In genomic region chr6:160456214-160456546, GRCh38 we compare ENCODE assay signal across 15 cellular contexts.
A peak's percentile ranks its signal among the peaks of the same experiment; 100 is the strongest.
DNase-seq lines count a peak whose midpoint lies in the region; ATAC-seq and TF ChIP-seq lines count a peak whose summit lies in the region.
"Had no signal": no experiment of that assay in that cellular context is flagged by ENCODE, and none has a peak within 500 bp of the region (broad histone marks: within the 10 kb centered on the region; RNA-seq: fewer than 3 reads in every experiment).

No MANE protein-coding gene starts in this region.

- ATAC-seq in gastroesophageal sphincter, result no peak
- ATAC-seq in naive thymus-derived CD4-positive, alpha-beta T cell, result no peak

- TF ChIP-seq EP300 in gastroesophageal sphincter (IDR thresholded peaks at IDR 0.05) (no peak), sigmoid colon (IDR thresholded peaks at IDR 0.05) (no peak)

- DNase-seq in CD14-positive monocyte (ENCODE audit: low spot score) (no peak), sigmoid colon (no peak), NCI-H1092 treated with DMSO at 0.1 percent for 48 hours (lab: John Stamatoyannopoulos, UW) (no peak), AG20443 (ENCODE audit: low spot score) (no peak), mucosa of gallbladder (ENCODE audit: low spot score) (no peak)
- DNase-seq in naive thymus-derived CD4-positive, alpha-beta T cell, result no peak
- DNase-seq: NCI-H1417 treated with DMSO at 0.1 percent for 48 hours had no signal

- no peaks in the 10 kb centered on the region for H3K36me3 ChIP-seq in OCI-LY1 (ENCODE audit: insufficient read depth, low read length)
- no peaks in the 10 kb centered on the region for H3K36me3 ChIP-seq in gastroesophageal sphincter
- H3K36me3 ChIP-seq in sigmoid colon, result no peaks in the 10 kb centered on the region
- no peaks in the 10 kb centered on the region for H3K36me3 ChIP-seq in naive thymus-derived CD4-positive, alpha-beta T cell (ENCODE audit: control insufficient read depth in 2 of 3, insufficient read depth in 3 of 3, low read length in 3 of 3)
- H3K36me3 ChIP-seq: adrenal gland, heart right ventricle, right atrium auricular region, stomach had no signal

- no peak overlapping the region for H3K9ac ChIP-seq in OCI-LY1 (ENCODE audit: low read length)

- no peak overlapping the region for H2AFZ ChIP-seq in OCI-LY1 (ENCODE audit: low read length)

- no peaks in the 10 kb centered on the region for H4K20me1 ChIP-seq in OCI-LY1 (ENCODE audit: insufficient read depth, low read length)

- H3K27ac Mint-ChIP-seq in CD14-positive monocyte, result no peak overlapping the region
- H3K27ac Mint-ChIP-seq in naive thymus-derived CD4-positive, alpha-beta T cell, result no peak overlapping the region
- H3K27ac Mint-ChIP-seq: HFFc6; T-helper 2 cell treated with Interferon-gamma antibody and Interleukin-4, amounts not matched to agents 5 μg/mL and 100 μg/mL, for 36 hours had no signal

- TF ChIP-seq POLR2A in gastroesophageal sphincter (IDR thresholded peaks at IDR 0.05), result no peak
- no peak for TF ChIP-seq POLR2A in sigmoid colon (IDR thresholded peaks at IDR 0.05)

- H3K9me2 ChIP-seq in OCI-LY1 (ENCODE audit: low read depth, low read length), result no peaks in the 10 kb centered on the region

- H3F3A ChIP-seq in OCI-LY1 (ENCODE audit: insufficient read depth, low read length), result no peaks in the 10 kb centered on the region

- H3K4me1 Mint-ChIP-seq in CD14-positive monocyte, result peaks cover 40% of the 10 kb centered on the region
- peaks cover 0 to 42% (median 32%) of the 10 kb centered on the region in 7 donors for H3K4me1 Mint-ChIP-seq in naive thymus-derived CD4-positive, alpha-beta T cell

- no peak overlapping the region for H3K4me2 ChIP-seq in OCI-LY1 (ENCODE audit: low read length)

- no peaks in the 10 kb centered on the region for H3K9me3 Mint-ChIP-seq in CD14-positive monocyte
- no peaks in the 10 kb centered on the region for H3K9me3 Mint-ChIP-seq in naive thymus-derived CD4-positive, alpha-beta T cell
- H3K9me3 Mint-ChIP-seq: HFFc6; T-helper 2 cell treated with Interferon-gamma antibody and Interleukin-4, amounts not matched to agents 5 μg/mL and 100 μg/mL, for 36 hours had no signal

- no peaks in the 10 kb centered on the region for H3K4me1 ChIP-seq in OCI-LY1 (ENCODE audit: insufficient read depth, low read length, severe bottlenecking)
- H3K4me1 ChIP-seq in gastroesophageal sphincter, result peaks cover 0 to 17% (median 4%) of the 10 kb centered on the region in 3 donors
- H3K4me1 ChIP-seq in sigmoid colon, result peaks cover 0 to 15% (median 11%) of the 10 kb centered on the region in 4 donors
- H3K4me1 ChIP-seq in naive thymus-derived CD4-positive, alpha-beta T cell (ENCODE audit: control insufficient read depth in 2 of 2, insufficient read depth in 2 of 2, low read length in 2 of 2), result peaks cover 32 to 34% of the 10 kb centered on the region in 2 donors

- H3K79me2 ChIP-seq in OCI-LY1 (ENCODE audit: insufficient read depth, low read length), result no peaks in the 10 kb centered on the region

- WGBS in gastroesophageal sphincter (ENCODE audit: low coverage in 1 of 2), 2 donors, result 27 to 55% methylated on average over 2 to 3 of the region's 3 CpGs
- WGBS in sigmoid colon, 2 donors, result 20 to 46% methylated on average over 3 of the region's 3 CpGs

- H3K27ac ChIP-seq in OCI-LY1 (ENCODE audit: low read depth, low read length, poor library complexity, severe bottlenecking) (no peak overlapping the region), gastroesophageal sphincter (peak overlapping the region in 3 of 4 donors; percentile 65 to 74 (median 68)), sigmoid colon (peak overlapping the region in 3 of 4 donors; percentile 67 to 75 (median 69))
- no peak overlapping the region for H3K27ac ChIP-seq in naive thymus-derived CD4-positive, alpha-beta T cell (ENCODE audit: low read depth, low read length)

- no peak overlapping the region for H3K4me3 Mint-ChIP-seq in CD14-positive monocyte
- no peak overlapping the region for H3K4me3 Mint-ChIP-seq in naive thymus-derived CD4-positive, alpha-beta T cell
- H3K4me3 Mint-ChIP-seq: HFFc6; T-helper 2 cell treated with Interferon-gamma antibody and Interleukin-4, amounts not matched to agents 5 μg/mL and 100 μg/mL, for 36 hours had no signal

- CTCF ChIA-PET in naive thymus-derived CD4-positive, alpha-beta T cell (lab: Charles Lee), result interaction anchor here (0.7 to 1.9 kb wide), 3 partner anchors 19 to 736 kb away, joined by 3 to 22 read pairs (median 3); no protein-coding TSS in a partner anchor

- peaks cover 6 to 20% (median 17%) of the 10 kb centered on the region in 3 donors for H3K27me3 Mint-ChIP-seq in CD14-positive monocyte (ENCODE audit: low read depth in 3 of 3)
- peaks cover 0 to 54% (median 5%) of the 10 kb centered on the region in 5 donors for H3K27me3 Mint-ChIP-seq in naive thymus-derived CD4-positive, alpha-beta T cell

- peak; percentile 57 for TF ChIP-seq CTCF in CD14-positive monocyte (IDR thresholded peaks at IDR 0.05)
- TF ChIP-seq CTCF in OCI-LY1 (IDR thresholded peaks at IDR 0.05; ENCODE audit: low read length), result peak; percentile 38; the same call in 1 of the 2 replicates
- no peak for TF ChIP-seq CTCF in gastroesophageal sphincter (IDR thresholded peaks at IDR 0.05)
- no peak for TF ChIP-seq CTCF in sigmoid colon (IDR thresholded peaks at IDR 0.05)

- POLR2A ChIA-PET in naive thymus-derived CD4-positive, alpha-beta T cell (lab: Charles Lee), result interaction anchor here (0.6 kb wide), 1 partner anchor 591 kb away, joined by 3 read pairs; no protein-coding TSS in a partner anchor

- H3K27me3 ChIP-seq in OCI-LY1 (ENCODE audit: insufficient read depth, low read length) (no peaks in the 10 kb centered on the region; the same call in 1 of the 2 replicates), gastroesophageal sphincter (no peaks in the 10 kb centered on the region), sigmoid colon (no peaks in the 10 kb centered on the region)
- H3K27me3 ChIP-seq in naive thymus-derived CD4-positive, alpha-beta T cell (ENCODE audit: control insufficient read depth in 2 of 2, insufficient read depth in 2 of 2, low read length in 2 of 2), result no peaks in the 10 kb centered on the region
- H3K27me3 ChIP-seq: adrenal gland, heart right ventricle, right atrium auricular region, stomach had no signal

- H3K9me3 ChIP-seq in OCI-LY1 (ENCODE audit: low read length) (no peaks in the 10 kb centered on the region), gastroesophageal sphincter (no peaks in the 10 kb centered on the region), sigmoid colon (no peaks in the 10 kb centered on the region)
- no peaks in the 10 kb centered on the region for H3K9me3 ChIP-seq in naive thymus-derived CD4-positive, alpha-beta T cell (ENCODE audit: control insufficient read depth in 2 of 3, low read length in 3 of 3)
- H3K9me3 ChIP-seq: adrenal gland, heart right ventricle, right atrium auricular region, stomach had no signal

- intact Hi-C loops in CD14-positive monocyte (cut with micrococcal nuclease) (no loop called here), sigmoid colon (cut with DNase I) (loop anchor here (1.0 to 5.0 kb wide), 2 partner anchors 104 to 368 kb away; no protein-coding TSS in a partner anchor)
- intact Hi-C loops in naive thymus-derived CD4-positive, alpha-beta T cell (cut with micrococcal nuclease), result loop anchor here (1.0 to 10.0 kb wide), 7 partner anchors 79 to 765 kb away; no protein-coding TSS in a partner anchor

- peaks cover 0 to 4% of the 10 kb centered on the region in 2 donors for H3K36me3 Mint-ChIP-seq in CD14-positive monocyte
- peaks cover 0 to 27% (median 0%) of the 10 kb centered on the region in 5 donors for H3K36me3 Mint-ChIP-seq in naive thymus-derived CD4-positive, alpha-beta T cell

- H3K4me3 ChIP-seq in OCI-LY1 (ENCODE audit: low read depth, low read length, poor library complexity, severe bottlenecking) (no peak overlapping the region), gastroesophageal sphincter (peak overlapping the region in 1 of 2 donors; percentile 34), sigmoid colon (no peak overlapping the region)
- H3K4me3 ChIP-seq in naive thymus-derived CD4-positive, alpha-beta T cell (ENCODE audit: low read length), result no peak overlapping the region
- H3K4me3 ChIP-seq: stomach had no signal

Comparison
In these comparisons a context has a peak if more than half of its experiments do, and no peak if none do; other contexts are left out.
1. CTCF ChIP-seq: peak in CD14-positive monocyte (single experiment) and OCI-LY1 (single experiment); none in gastroesophageal sphincter (0 of 4) and sigmoid colon (0 of 4).
2. H3K27ac ChIP-seq: peak in gastroesophageal sphincter (3 of 4) and sigmoid colon (3 of 4); none in OCI-LY1 (single experiment) and naive thymus-derived CD4-positive, alpha-beta T cell (single experiment).
3. intact Hi-C loops: an anchor here in sigmoid colon (1.0 to 5.0 kb wide) and naive thymus-derived CD4-positive, alpha-beta T cell (1.0 to 10.0 kb wide); none called in CD14-positive monocyte.